Comparison of ENCODE assay signal across 34 cellular contexts in genomic region chr11:8661036-8661435, GRCh38.
"Had no signal": no experiment of that assay in that cellular context is flagged by ENCODE, and none has a peak within 500 bp of the region (broad histone marks: within the 10 kb centered on the region; RNA-seq: fewer than 3 reads in every experiment).

No MANE protein-coding gene starts in this region.

- H3K36me3 ChIP-seq: adrenal gland, breast epithelium, colonic mucosa had no signal

- FAIRE-seq: endometrium, endothelial cell of umbilical vein had no signal

- H3K4me3 Mint-ChIP-seq: activated CD4-positive, alpha-beta memory T cell treated with anti-CD3 and anti-CD28 coated beads for 36 hours; activated CD4-positive, alpha-beta T cell treated with anti-CD3 and anti-CD28 coated beads for 36 hours; activated CD4-positive, alpha-beta T cell treated with anti-CD3 and anti-CD28 coated beads, Interleukin-2, amount 10 ng/mL, durations not matched to agents 24 days and 14 days; activated CD8-positive, alpha-beta memory T cell treated with anti-CD3 and anti-CD28 coated beads, Interleukin-2, amount 10 ng/mL, durations not matched to agents 7 days and 5 days; activated CD8-positive, alpha-beta T cell treated with anti-CD3 and anti-CD28 coated beads, Interleukin-2, amount 10 ng/mL, durations not matched to agents 7 days and 5 days; activated naive CD4-positive, alpha-beta T cell treated with anti-CD3 and anti-CD28 coated beads for 36 hours; activated naive CD8-positive, alpha-beta T cell; activated T-helper 1 cell treated with anti-CD3 and anti-CD28 coated beads, Interleukin-12 subunit alpha, Interleukin-12 subunit beta, Interleukin-2, Interleukin-4 antibody, amounts not matched to agents 30 ng/mL and 10 ng/mL and 1 ng/mL, durations not matched to agents 14 hours and 24 hours and 36 hours; central memory CD8-positive, alpha-beta T cell; T-cell; T-helper 1 cell treated with Interleukin-12 subunit alpha and Interleukin-12 subunit beta and Interleukin-4 antibody, amounts not matched to agents 30 μg/mL and 1 μg/mL, for 36 hours; T-helper 2 cell treated with Interferon-gamma antibody and Interleukin-4, amounts not matched to agents 5 μg/mL and 100 μg/mL, for 36 hours had no signal

- H3K4me3 ChIP-seq: adrenal gland, body of pancreas, breast epithelium, colonic mucosa, esophagus squamous epithelium, heart left ventricle had no signal

- H3K27ac Mint-ChIP-seq: activated CD4-positive, alpha-beta memory T cell treated with anti-CD3 and anti-CD28 coated beads for 36 hours; activated CD4-positive, alpha-beta T cell treated with anti-CD3 and anti-CD28 coated beads for 36 hours; activated CD4-positive, alpha-beta T cell treated with anti-CD3 and anti-CD28 coated beads, Interleukin-2, amount 10 ng/mL, durations not matched to agents 24 days and 14 days; activated CD8-positive, alpha-beta memory T cell treated with anti-CD3 and anti-CD28 coated beads, Interleukin-2, amount 10 ng/mL, durations not matched to agents 7 days and 5 days; activated CD8-positive, alpha-beta T cell treated with anti-CD3 and anti-CD28 coated beads, Interleukin-2, amount 10 ng/mL, durations not matched to agents 7 days and 5 days; activated naive CD4-positive, alpha-beta T cell treated with anti-CD3 and anti-CD28 coated beads for 36 hours; activated naive CD8-positive, alpha-beta T cell; activated T-helper 1 cell treated with anti-CD3 and anti-CD28 coated beads, Interleukin-12 subunit alpha, Interleukin-12 subunit beta, Interleukin-2, Interleukin-4 antibody, amounts not matched to agents 30 ng/mL and 10 ng/mL and 1 ng/mL, durations not matched to agents 14 hours and 24 hours and 36 hours; activated T-helper 2 cell treated with anti-CD3 and anti-CD28 coated beads, Interferon-gamma antibody, Interleukin-2, Interleukin-4, amounts not matched to agents 10 μg/mL and 5 μg/mL and 100 μg/mL, durations not matched to agents 14 hours and 24 hours and 36 hours; T-cell; T-helper 1 cell treated with Interleukin-12 subunit alpha and Interleukin-12 subunit beta and Interleukin-4 antibody, amounts not matched to agents 30 μg/mL and 1 μg/mL, for 36 hours; T-helper 2 cell treated with Interferon-gamma antibody and Interleukin-4, amounts not matched to agents 5 μg/mL and 100 μg/mL, for 36 hours had no signal

- DNase-seq: activated CD4-positive, alpha-beta memory T cell treated with anti-CD3 and anti-CD28 coated beads for 36 hours; activated CD4-positive, alpha-beta T cell treated with anti-CD3 and anti-CD28 coated beads for 36 hours; activated CD4-positive, alpha-beta T cell treated with anti-CD3 and anti-CD28 coated beads, Interleukin-2, amount 10 ng/mL, durations not matched to agents 24 days and 14 days; activated CD4-positive, CD25-positive, alpha-beta regulatory T cell; activated CD4-positive, CD25-positive, alpha-beta regulatory T cell treated with anti-CD3 and anti-CD28 coated beads, Interleukin-2, amount 50 U/mL, for 72 hours; activated CD8-positive, alpha-beta memory T cell treated with anti-CD3 and anti-CD28 coated beads, Interleukin-2, amount 10 ng/mL, durations not matched to agents 7 days and 5 days; activated CD8-positive, alpha-beta memory T cell treated with anti-CD3 and anti-CD28 coated beads, Interleukin-2, amount 50 U/mL, for 4 hours; activated CD8-positive, alpha-beta T cell treated with anti-CD3 and anti-CD28 coated beads, Interleukin-2, amount 10 ng/mL, durations not matched to agents 7 days and 5 days; activated effector memory CD4-positive, alpha-beta T cell treated with anti-CD3 and anti-CD28 coated beads, Interleukin-2, amount 50 U/mL, for 16 hours; activated naive CD4-positive, alpha-beta T cell treated with anti-CD3 and anti-CD28 coated beads for 36 hours; activated T-cell treated with anti-CD3 and anti-CD28 coated beads, Interleukin-2, amount 50 U/mL, for 1 hour; activated T-cell treated with anti-CD3 and anti-CD28 coated beads, Interleukin-2, amount 50 U/mL, for 48 hours; adrenal gland; amygdala; aorta; body of pancreas; colonic mucosa; effector CD8-positive, alpha-beta T cell; esophagus squamous epithelium; foreskin melanocyte; glutamatergic neuron; heart left ventricle; SW 1271; T-cell; T1000 had no signal

- ATAC-seq: activated CD4-positive, alpha-beta T cell treated with anti-CD3 and anti-CD28 coated beads for 36 hours; activated CD8-positive, alpha-beta memory T cell treated with anti-CD3 and anti-CD28 coated beads, Interleukin-2, amount 10 ng/mL, durations not matched to agents 7 days and 5 days; activated CD8-positive, alpha-beta T cell treated with anti-CD3 and anti-CD28 coated beads, Interleukin-2, amount 10 ng/mL, durations not matched to agents 7 days and 5 days; body of pancreas; heart left ventricle; T-cell had no signal

- H3K27me3 Mint-ChIP-seq: activated CD4-positive, alpha-beta memory T cell treated with anti-CD3 and anti-CD28 coated beads for 36 hours; activated CD4-positive, alpha-beta T cell treated with anti-CD3 and anti-CD28 coated beads for 36 hours; activated CD4-positive, alpha-beta T cell treated with anti-CD3 and anti-CD28 coated beads, Interleukin-2, amount 10 ng/mL, durations not matched to agents 24 days and 14 days; activated CD8-positive, alpha-beta memory T cell treated with anti-CD3 and anti-CD28 coated beads, Interleukin-2, amount 10 ng/mL, durations not matched to agents 7 days and 5 days; activated naive CD8-positive, alpha-beta T cell; central memory CD8-positive, alpha-beta T cell; T-cell had no signal

- H3K27me3 ChIP-seq: adrenal gland, body of pancreas, breast epithelium, colonic mucosa, esophagus squamous epithelium, heart left ventricle had no signal

- H3K4me1 Mint-ChIP-seq: activated CD4-positive, alpha-beta T cell treated with anti-CD3 and anti-CD28 coated beads for 36 hours; activated CD4-positive, alpha-beta T cell treated with anti-CD3 and anti-CD28 coated beads, Interleukin-2, amount 10 ng/mL, durations not matched to agents 24 days and 14 days; activated CD8-positive, alpha-beta memory T cell treated with anti-CD3 and anti-CD28 coated beads, Interleukin-2, amount 10 ng/mL, durations not matched to agents 7 days and 5 days; central memory CD8-positive, alpha-beta T cell; T-cell had no signal

- H3K9me3 Mint-ChIP-seq: activated CD4-positive, alpha-beta memory T cell treated with anti-CD3 and anti-CD28 coated beads for 36 hours; activated CD4-positive, alpha-beta T cell treated with anti-CD3 and anti-CD28 coated beads, Interleukin-2, amount 10 ng/mL, durations not matched to agents 24 days and 14 days; activated naive CD4-positive, alpha-beta T cell treated with anti-CD3 and anti-CD28 coated beads for 36 hours; activated T-helper 1 cell treated with anti-CD3 and anti-CD28 coated beads, Interleukin-12 subunit alpha, Interleukin-12 subunit beta, Interleukin-2, Interleukin-4 antibody, amounts not matched to agents 30 ng/mL and 10 ng/mL and 1 ng/mL, durations not matched to agents 14 hours and 24 hours and 36 hours; activated T-helper 2 cell treated with anti-CD3 and anti-CD28 coated beads, Interferon-gamma antibody, Interleukin-2, Interleukin-4, amounts not matched to agents 10 μg/mL and 5 μg/mL and 100 μg/mL, durations not matched to agents 14 hours and 24 hours and 36 hours; central memory CD8-positive, alpha-beta T cell; T-cell; T-helper 1 cell treated with Interleukin-12 subunit alpha and Interleukin-12 subunit beta and Interleukin-4 antibody, amounts not matched to agents 30 μg/mL and 1 μg/mL, for 36 hours; T-helper 2 cell treated with Interferon-gamma antibody and Interleukin-4, amounts not matched to agents 5 μg/mL and 100 μg/mL, for 36 hours had no signal
